In the genomic region with DNA sequence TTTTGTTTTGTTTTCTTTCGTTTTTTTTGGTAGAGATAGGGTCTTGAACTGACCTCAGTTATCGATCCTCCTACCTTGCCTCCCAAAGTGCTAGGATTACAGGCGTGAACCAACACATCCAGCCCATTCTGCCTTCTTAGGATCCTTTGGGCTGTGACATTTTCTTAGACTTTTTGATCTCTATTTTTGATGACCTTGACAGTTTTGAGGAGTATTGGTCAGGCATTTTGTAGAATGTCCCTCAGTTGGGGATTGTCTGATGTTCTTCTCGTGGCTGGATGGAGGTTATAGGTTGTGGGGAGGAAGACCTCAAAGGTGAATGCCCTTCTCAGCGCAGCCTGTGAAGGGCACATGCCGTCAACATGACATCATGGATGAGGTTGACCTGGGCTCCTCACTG, we compare ENCODE assay signal across 15 cellular contexts. TPM values are rescaled to one million over a fixed set of nuclear protein-coding genes. Genes with fewer than 3 reads are reported as not detected.
"Had no signal": no experiment of that assay in that cellular context is flagged by ENCODE, and none has a peak within 500 bp of the region (broad histone marks: within the 10 kb centered on the region; RNA-seq: fewer than 3 reads in every experiment).

No MANE protein-coding gene starts in this region.

- H3K27ac ChIP-seq: hepatocyte, neural progenitor cell, ovary had no signal

- H3K4me3 ChIP-seq: hepatocyte, neural progenitor cell, ovary had no signal

- H3K4me1 ChIP-seq: neural progenitor cell had no signal

- H3K27me3 Mint-ChIP-seq: activated CD4-positive, alpha-beta memory T cell treated with anti-CD3 and anti-CD28 coated beads, Interleukin-2, amount 10 ng/mL, durations not matched to agents 7 days and 5 days had no signal

- H3K27me3 ChIP-seq: hepatocyte, neural progenitor cell, ovary had no signal

- H3K36me3 ChIP-seq: neural progenitor cell, ovary had no signal

- H3K27ac Mint-ChIP-seq: activated CD4-positive, alpha-beta memory T cell treated with anti-CD3 and anti-CD28 coated beads, Interleukin-2, amount 10 ng/mL, durations not matched to agents 7 days and 5 days; activated T-helper 2 cell treated with anti-CD3 and anti-CD28 coated beads, Interferon-gamma antibody, Interleukin-2, Interleukin-4, amounts not matched to agents 10 μg/mL and 5 μg/mL and 100 μg/mL, durations not matched to agents 14 hours and 24 hours and 36 hours; endodermal cell; neural progenitor cell had no signal

- H3K36me3 Mint-ChIP-seq: activated naive CD4-positive, alpha-beta T cell treated with anti-CD3 and anti-CD28 coated beads, Interleukin-2, amount 50 U/mL, for 72 hours had no signal

- H3K9me3 Mint-ChIP-seq: activated CD4-positive, alpha-beta memory T cell treated with anti-CD3 and anti-CD28 coated beads, Interleukin-2, amount 10 ng/mL, durations not matched to agents 7 days and 5 days; activated naive CD4-positive, alpha-beta T cell treated with anti-CD3 and anti-CD28 coated beads, Interleukin-2, amount 50 U/mL, for 72 hours; activated T-helper 2 cell treated with anti-CD3 and anti-CD28 coated beads, Interferon-gamma antibody, Interleukin-2, Interleukin-4, amounts not matched to agents 10 μg/mL and 5 μg/mL and 100 μg/mL, durations not matched to agents 14 hours and 24 hours and 36 hours; endodermal cell; neural progenitor cell had no signal

- DNase-seq: activated CD4-positive, alpha-beta memory T cell treated with anti-CD3 and anti-CD28 coated beads, Interleukin-2, amount 10 ng/mL, durations not matched to agents 7 days and 5 days; activated CD4-positive, alpha-beta T cell treated with anti-CD3 and anti-CD28 coated beads for 1 hour; anterior cingulate cortex; dermis blood vessel endothelial cell; endodermal cell; mesendoderm; ovary; stimulated activated CD4-positive, alpha-beta T cell treated with anti-CD3 and anti-CD28 coated beads, Interleukin-12 subunit alpha, Interleukin-12 subunit beta, amount 100 ng/mL, for 4 hours; stimulated activated naive CD4-positive, alpha-beta T cell treated with Interleukin-2 at 50 U/mL for 16 hours had no signal

- H3K4me3 Mint-ChIP-seq: activated CD4-positive, alpha-beta memory T cell treated with anti-CD3 and anti-CD28 coated beads, Interleukin-2, amount 10 ng/mL, durations not matched to agents 7 days and 5 days; endodermal cell; neural progenitor cell had no signal

- H3K9me3 ChIP-seq: ovary had no signal

RNA-seq across cellular contexts. Expression of a gene that starts 29.1 kb away (rescaled TPM):
- total RNA-seq: dermis blood vessel endothelial cell, liver had no signal

RNA-seq across cellular contexts. Expression of a gene that starts 42.8 kb away (rescaled TPM):
- total RNA-seq: activated CD4-positive, alpha-beta memory T cell treated with anti-CD3 and anti-CD28 coated beads, Interleukin-2, amount 10 ng/mL, durations not matched to agents 7 days and 5 days; activated naive CD4-positive, alpha-beta T cell treated with anti-CD3 and anti-CD28 coated beads, Interleukin-2, amount 50 U/mL, for 72 hours; activated T-helper 2 cell treated with anti-CD3 and anti-CD28 coated beads, Interferon-gamma antibody, Interleukin-2, Interleukin-4, amounts not matched to agents 10 μg/mL and 5 μg/mL and 100 μg/mL, durations not matched to agents 14 hours and 24 hours and 36 hours; dermis blood vessel endothelial cell; ureter had no signal
